Comparison of ENCODE assay signal across 27 cellular contexts in the genomic region with DNA sequence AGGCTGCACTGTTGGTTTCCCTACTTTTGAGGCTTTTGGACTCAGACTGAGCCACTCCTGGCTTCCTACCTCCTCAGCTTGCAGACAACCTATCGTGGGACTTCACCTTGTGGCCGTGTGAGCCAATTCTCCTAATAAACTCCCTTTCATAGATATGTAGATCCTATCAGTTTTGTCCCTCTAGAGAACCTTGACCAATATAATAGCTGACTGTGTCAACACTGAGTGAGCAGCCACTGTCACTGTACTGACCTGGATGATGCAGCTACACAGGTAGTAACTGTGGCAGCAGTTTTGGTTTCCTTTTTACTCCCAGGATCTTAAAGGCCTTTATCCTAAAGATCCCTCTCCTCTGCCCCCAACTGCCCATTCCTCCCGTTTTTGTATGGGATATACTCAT.
"Had no signal": no experiment of that assay in that cellular context is flagged by ENCODE, and none has a peak within 500 bp of the region (broad histone marks: within the 10 kb centered on the region; RNA-seq: fewer than 3 reads in every experiment).

No MANE protein-coding gene starts in this region.

- H3K9me3 ChIP-seq: heart left ventricle, left lung, lower lobe of right lung, ovary, sigmoid colon, stomach, suprapubic skin, thoracic aorta, tibial artery, upper lobe of right lung had no signal

- H3K27me3 ChIP-seq: heart left ventricle, left lung, ovary, sigmoid colon, stomach, suprapubic skin, tibial artery, upper lobe of right lung had no signal

- H3K27ac Mint-ChIP-seq: natural killer cell treated with Interleukin-12 subunit alpha and Interleukin-12 subunit beta and Interleukin-15 and Interleukin-18, amount 100 ng/mL, for 72 hours; progenitor cell of endocrine pancreas; stimulated activated naive B cell treated with anti-CD40 and anti-IgM and Interleukin-4, amounts not matched to agents 10 μg/mL and 1 μg/mL and 100 μg/mL, for 72 hours had no signal

- H3K27ac ChIP-seq: heart left ventricle, left lung, lower lobe of right lung, ovary, sigmoid colon, stomach, suprapubic skin, tibial artery, upper lobe of right lung had no signal

- H3K4me1 Mint-ChIP-seq: naive B cell; stimulated activated naive B cell treated with anti-CD40 and anti-IgM and Interleukin-4, amounts not matched to agents 10 μg/mL and 1 μg/mL and 100 μg/mL, for 72 hours had no signal

- H3K36me3 ChIP-seq: heart left ventricle, left lung, ovary, sigmoid colon, suprapubic skin, upper lobe of right lung had no signal

- H3K4me3 ChIP-seq: heart left ventricle, left lung, lower lobe of right lung, ovary, sigmoid colon, smooth muscle cell, stomach, suprapubic skin, thoracic aorta, tibial artery, upper lobe of right lung had no signal

- DNase-seq: heart left ventricle; islet precursor cell; left lung; lower lobe of right lung; mammary epithelial cell; mesenchymal stem cell; naive B cell; ovary; retina; right cardiac atrium; sigmoid colon; stimulated activated CD4-positive, alpha-beta T cell treated with anti-CD3 and anti-CD28 coated beads, Interleukin-1b, Interleukin-23, amount 100 ng/mL, for 48 hours; stimulated activated CD4-positive, alpha-beta T cell treated with anti-CD3 and anti-CD28 coated beads, Interleukin-2, amount 100 ng/mL, for 48 hours; stimulated activated CD4-positive, alpha-beta T cell treated with anti-CD3 and anti-CD28 coated beads, Interleukin-4, amount 100 ng/mL, for 4 hours; stimulated activated CD8-positive, alpha-beta memory T cell treated with anti-CD3 and anti-CD28 coated beads, Interleukin-4, amount 100 ng/mL, for 48 hours; stimulated activated naive B cell treated with anti-CD40 and anti-IgM and Interleukin-4, amounts not matched to agents 10 μg/mL and 1 μg/mL and 100 μg/mL, for 72 hours; stimulated activated naive CD8-positive, alpha-beta T cell treated with anti-CD3 and anti-CD28 coated beads, Interleukin-15, Interleukin-2, amounts not matched to agents 100 U/mL and 50 U/mL, for 24 hours; stomach; tibial artery; trophoblast cell; upper lobe of right lung had no signal

- H3K4me3 Mint-ChIP-seq: naive B cell; natural killer cell treated with Interleukin-12 subunit alpha and Interleukin-12 subunit beta and Interleukin-15 and Interleukin-18, amount 100 ng/mL, for 72 hours; stimulated activated naive B cell treated with anti-CD40 and anti-IgM and Interleukin-4, amounts not matched to agents 10 μg/mL and 1 μg/mL and 100 μg/mL, for 72 hours had no signal

- H3K9me3 Mint-ChIP-seq: natural killer cell treated with Interleukin-12 subunit alpha and Interleukin-12 subunit beta and Interleukin-15 and Interleukin-18, amount 100 ng/mL, for 72 hours had no signal

- FAIRE-seq: urothelium cell line had no signal

- ATAC-seq: heart left ventricle; left lung; lower lobe of right lung; natural killer cell treated with Interleukin-12 subunit alpha and Interleukin-12 subunit beta and Interleukin-15 and Interleukin-18, amount 100 ng/mL, for 72 hours; right cardiac atrium; stimulated activated naive B cell treated with anti-CD40 and anti-IgM and Interleukin-4, amounts not matched to agents 10 μg/mL and 1 μg/mL and 100 μg/mL, for 72 hours; stimulated activated naive CD8-positive, alpha-beta T cell treated with anti-CD3 and anti-CD28 coated beads, Interleukin-15, Interleukin-2, amounts not matched to agents 100 U/mL and 50 U/mL, for 24 hours; upper lobe of right lung had no signal

- H3K36me3 Mint-ChIP-seq: naive B cell; stimulated activated naive B cell treated with anti-CD40 and anti-IgM and Interleukin-4, amounts not matched to agents 10 μg/mL and 1 μg/mL and 100 μg/mL, for 72 hours had no signal

- H3K4me1 ChIP-seq: left lung, lower lobe of right lung, suprapubic skin, upper lobe of right lung had no signal
